Comparison of ENCODE assay signal across 27 cellular contexts in genomic region chr6:24344981-24345380, GRCh38. TPM values are rescaled to one million over a fixed set of nuclear protein-coding genes. Genes with fewer than 3 reads are reported as not detected.
"Had no signal": no experiment of that assay in that cellular context is flagged by ENCODE, and none has a peak within 500 bp of the region (broad histone marks: within the 10 kb centered on the region; RNA-seq: fewer than 3 reads in every experiment).

No MANE protein-coding gene starts in this region.

- H3K4me3 ChIP-seq: coronary artery, esophagus squamous epithelium, heart right ventricle, lower lobe of right lung, neural progenitor cell, prostate gland, skin epidermis, spleen, testis, tibial artery had no signal

- H3K36me3 Mint-ChIP-seq: natural killer cell treated with Interleukin-12 subunit alpha and Interleukin-12 subunit beta and Interleukin-15 and Interleukin-18, amount 100 ng/mL, for 72 hours; neural progenitor cell; stimulated activated memory B cell treated with anti-CD40 and anti-IgM and Interleukin-4, amounts not matched to agents 10 μg/mL and 1 μg/mL and 100 μg/mL, for 72 hours; type B pancreatic cell had no signal

- H3K9me3 ChIP-seq: esophagus squamous epithelium, heart right ventricle, lower lobe of right lung, prostate gland, spleen, testis, tibial artery had no signal

- H3K4me1 Mint-ChIP-seq: neural progenitor cell; stimulated activated memory B cell treated with anti-CD40 and anti-IgM and Interleukin-4, amounts not matched to agents 10 μg/mL and 1 μg/mL and 100 μg/mL, for 72 hours had no signal

- H3K27ac ChIP-seq: coronary artery, esophagus squamous epithelium, heart right ventricle, lower lobe of right lung, neural progenitor cell, parathyroid adenoma, prostate gland, skin epidermis, spleen, testis, tibial artery had no signal

- H3K4me3 Mint-ChIP-seq: natural killer cell treated with Interleukin-12 subunit alpha and Interleukin-12 subunit beta and Interleukin-15 and Interleukin-18, amount 100 ng/mL, for 72 hours; neural progenitor cell; stimulated activated memory B cell treated with anti-CD40 and anti-IgM and Interleukin-4, amounts not matched to agents 10 μg/mL and 1 μg/mL and 100 μg/mL, for 72 hours; type B pancreatic cell had no signal

- ATAC-seq: heart right ventricle; left colon; left ventricle myocardium superior; lower lobe of right lung; natural killer cell treated with Interleukin-12 subunit alpha and Interleukin-12 subunit beta and Interleukin-15 and Interleukin-18, amount 100 ng/mL, for 72 hours; right cardiac atrium; stimulated activated memory B cell treated with anti-CD40 and anti-IgM and Interleukin-4, amounts not matched to agents 10 μg/mL and 1 μg/mL and 100 μg/mL, for 72 hours; stimulated activated naive CD8-positive, alpha-beta T cell treated with anti-CD3 and anti-CD28 coated beads, Interleukin-15, Interleukin-2, amounts not matched to agents 100 U/mL and 50 U/mL, for 24 hours had no signal

- H3K9me3 Mint-ChIP-seq: natural killer cell treated with Interleukin-12 subunit alpha and Interleukin-12 subunit beta and Interleukin-15 and Interleukin-18, amount 100 ng/mL, for 72 hours; neural progenitor cell; stimulated activated memory B cell treated with anti-CD40 and anti-IgM and Interleukin-4, amounts not matched to agents 10 μg/mL and 1 μg/mL and 100 μg/mL, for 72 hours; type B pancreatic cell had no signal

- H3K36me3 ChIP-seq: esophagus squamous epithelium, heart right ventricle, lower lobe of right lung, neural progenitor cell, prostate gland, spleen, tibial artery had no signal

- H3K27me3 ChIP-seq: neural progenitor cell, testis had no signal

- DNase-seq: dermis blood vessel endothelial cell; effector memory CD4-positive, alpha-beta T cell; erythroblast; esophagus squamous epithelium; foreskin melanocyte; glutamatergic neuron; heart right ventricle; hypothalamus; left colon; left ventricle myocardium superior; lower lobe of right lung; right cardiac atrium; spleen; stimulated activated CD4-positive, alpha-beta T cell treated with anti-CD3 and anti-CD28 coated beads, Interleukin-4, amount 100 ng/mL, for 4 hours; stimulated activated naive CD8-positive, alpha-beta T cell treated with anti-CD3 and anti-CD28 coated beads, Interleukin-15, Interleukin-2, amounts not matched to agents 100 U/mL and 50 U/mL, for 24 hours; substantia nigra; testis; tibial artery had no signal

- H3K4me1 ChIP-seq: esophagus squamous epithelium, heart right ventricle, lower lobe of right lung, neural progenitor cell, parathyroid adenoma, prostate gland, spleen, testis, tibial artery had no signal

- H3K27ac Mint-ChIP-seq: natural killer cell treated with Interleukin-12 subunit alpha and Interleukin-12 subunit beta and Interleukin-15 and Interleukin-18, amount 100 ng/mL, for 72 hours; neural progenitor cell; stimulated activated memory B cell treated with anti-CD40 and anti-IgM and Interleukin-4, amounts not matched to agents 10 μg/mL and 1 μg/mL and 100 μg/mL, for 72 hours; type B pancreatic cell had no signal

RNA-seq across cellular contexts. Expression of gene DCDC2, which starts 12.9 kb away (rescaled TPM):
- total RNA-seq: endothelial cell of umbilical vein; left ventricle myocardium superior; natural killer cell treated with Interleukin-12 subunit alpha and Interleukin-12 subunit beta and Interleukin-15 and Interleukin-18, amount 100 ng/mL, for 72 hours; right cardiac atrium; spleen had no signal
